ENCODE assay signal across 8 cellular contexts in the genomic region with DNA sequence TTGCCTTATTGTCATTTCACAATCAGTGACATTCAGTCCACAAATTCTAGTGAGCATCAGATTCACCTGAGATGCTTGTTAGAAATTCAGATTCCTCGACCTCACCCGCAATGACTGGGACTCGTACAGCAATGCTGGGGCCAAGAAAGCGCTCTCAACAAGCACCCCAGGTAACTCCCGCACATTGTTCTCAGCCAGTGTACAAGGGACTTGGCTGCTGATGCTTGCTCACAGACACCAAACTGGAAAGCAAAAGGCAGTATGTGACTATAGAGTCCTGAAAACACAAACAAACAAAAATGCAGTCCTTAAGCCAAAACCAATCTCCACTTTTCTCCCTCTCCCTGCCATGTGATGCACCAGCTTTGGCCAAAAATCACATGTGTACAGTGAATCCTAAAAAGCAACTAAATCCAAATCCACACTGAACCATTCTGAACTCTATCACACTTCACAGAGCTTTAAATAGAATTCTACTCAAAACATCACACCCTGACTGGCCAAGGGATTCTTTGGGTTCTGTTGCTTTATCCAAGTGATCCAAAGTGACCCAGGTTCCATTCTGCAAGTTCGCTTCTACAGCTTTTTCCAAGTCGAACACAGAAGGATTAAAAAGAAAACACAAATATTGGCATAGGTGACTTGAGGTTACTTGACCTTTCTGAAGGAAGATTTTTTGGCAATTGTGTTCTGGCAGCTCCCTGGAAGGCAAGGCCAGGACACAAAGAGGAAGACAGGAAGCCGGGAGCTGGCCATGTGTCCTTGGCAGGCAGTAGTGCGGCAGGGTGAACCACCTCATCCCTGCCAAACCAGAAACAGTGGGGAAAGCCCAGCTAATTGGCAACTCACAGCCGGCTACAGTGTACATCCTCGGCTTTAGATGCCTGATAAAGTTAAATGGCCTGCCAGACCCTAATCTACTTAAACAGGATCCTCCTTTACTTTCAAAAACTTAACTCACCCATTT.
A peak's percentile ranks its signal among the peaks of the same experiment; 100 is the strongest.
DNase-seq lines count a peak whose midpoint lies in the region; ATAC-seq, FAIRE-seq and TF ChIP-seq lines count a peak whose summit lies in the region.

No MANE protein-coding gene starts in this region.

- H3K4me1 Mint-ChIP-seq in activated CD8-positive, alpha-beta memory T cell treated with anti-CD3 and anti-CD28 coated beads, Interleukin-2, amount 10 ng/mL, durations not matched to agents 7 days and 5 days: no peaks in the 10 kb centered on the region

- DNase-seq in fibroblast of lung (ENCODE audit: low read depth in 2 of 2) (peak; percentile 53 to 75), D721Med (ENCODE audit: insufficient read length, low spot score) (no peak), HT-29 (ENCODE audit: low spot score) (no peak)
- DNase-seq in activated CD8-positive, alpha-beta memory T cell treated with anti-CD3 and anti-CD28 coated beads, Interleukin-2, amount 10 ng/mL, durations not matched to agents 7 days and 5 days: no peak

- CTCF ChIA-PET in activated CD8-positive, alpha-beta memory T cell treated with anti-CD3 and anti-CD28 coated beads, Interleukin-2, amount 10 ng/mL, durations not matched to agents 7 days and 5 days (lab: Charles Lee): no interaction called here

- H2AFZ ChIP-seq in ACC112 (ENCODE audit: low read length, unreplicated experiment) (peak overlapping the region; percentile 34), fibroblast of lung (ENCODE audit: low read length) (no peak overlapping the region)

- TF ChIP-seq CTCF in fibroblast of lung (conservative IDR thresholded peaks at IDR 0.05 in 1 of 2, IDR thresholded peaks at IDR 0.05 in 1 of 2; ENCODE audit: low read depth in 1 of 2, low read length in 2 of 2) (no peak), D721Med (IDR thresholded peaks at IDR 0.05; ENCODE audit: insufficient read depth, missing control alignments) (no peak)

- no peaks in the 10 kb centered on the region for H3K36me3 ChIP-seq in ACC112 (ENCODE audit: insufficient read depth, low read length)
- no peaks in the 10 kb centered on the region for H3K36me3 ChIP-seq in fibroblast of lung (ENCODE audit: control insufficient read depth, insufficient read depth, low read length)
- H3K36me3 ChIP-seq in muscle layer of colon (ENCODE audit: insufficient read depth, low read length): no peaks in the 10 kb centered on the region

- no peaks in the 10 kb centered on the region for H3K9me3 Mint-ChIP-seq in activated CD8-positive, alpha-beta memory T cell treated with anti-CD3 and anti-CD28 coated beads, Interleukin-2, amount 10 ng/mL, durations not matched to agents 7 days and 5 days (ENCODE audit: low read depth)

- no peaks in the 10 kb centered on the region for H3K36me3 Mint-ChIP-seq in activated CD8-positive, alpha-beta memory T cell treated with anti-CD3 and anti-CD28 coated beads, Interleukin-2, amount 10 ng/mL, durations not matched to agents 7 days and 5 days

- peak overlapping the region; percentile 61 for H3K27ac ChIP-seq in ACC112 (ENCODE audit: low read depth, low read length)
- H3K27ac ChIP-seq in fibroblast of lung (ENCODE audit: insufficient read depth, low read length): peak overlapping the region; percentile 0
- peak overlapping the region; percentile 47 for H3K27ac ChIP-seq in muscle layer of colon (ENCODE audit: low read depth, low read length)

- ATAC-seq in SK-N-SH treated with all-trans-retinoic acid at 6 μM for 48 hours (peak; percentile 93), HG03469 (IDR thresholded peaks at IDR 0.05; ENCODE audit: unreplicated experiment) (no peak)
- no peak for ATAC-seq in activated CD8-positive, alpha-beta memory T cell treated with anti-CD3 and anti-CD28 coated beads, Interleukin-2, amount 10 ng/mL, durations not matched to agents 7 days and 5 days

- peaks cover 80% of the 10 kb centered on the region for H3K79me2 ChIP-seq in ACC112 (ENCODE audit: control insufficient read depth, insufficient read depth, low read length, unreplicated experiment)
- H3K79me2 ChIP-seq in fibroblast of lung (ENCODE audit: control insufficient read depth, insufficient read depth, low read length): no peaks in the 10 kb centered on the region

- H3K9me3 ChIP-seq in fibroblast of lung (ENCODE audit: control insufficient read depth, insufficient read depth, low read depth, low read length) (no peaks in the 10 kb centered on the region), muscle layer of colon (ENCODE audit: low read length) (no peaks in the 10 kb centered on the region)

- H3K9ac ChIP-seq in fibroblast of lung (ENCODE audit: insufficient read depth, low read length) (no peak overlapping the region), muscle layer of colon (ENCODE audit: low read length) (no peak overlapping the region)

- H3K4me2 ChIP-seq in fibroblast of lung (ENCODE audit: extremely low read depth, insufficient read depth, low read length): peak overlapping the region; percentile 44

- no peak overlapping the region for H3K4me3 Mint-ChIP-seq in activated CD8-positive, alpha-beta memory T cell treated with anti-CD3 and anti-CD28 coated beads, Interleukin-2, amount 10 ng/mL, durations not matched to agents 7 days and 5 days

- no peaks in the 10 kb centered on the region for H3K27me3 ChIP-seq in ACC112 (ENCODE audit: insufficient read depth, low read length)
- H3K27me3 ChIP-seq in fibroblast of lung (ENCODE audit: control insufficient read depth, insufficient read depth, low read length): no peaks in the 10 kb centered on the region
- no peaks in the 10 kb centered on the region for H3K27me3 ChIP-seq in muscle layer of colon (ENCODE audit: control insufficient read depth in 1 of 2, insufficient read depth in 2 of 2, low read length in 2 of 2)

- H3K4me1 ChIP-seq in ACC112 (ENCODE audit: control insufficient read depth, insufficient read depth, low read length, unreplicated experiment): peaks cover 65% of the 10 kb centered on the region
- H3K4me1 ChIP-seq in fibroblast of lung (ENCODE audit: control insufficient read depth, extremely low read depth, insufficient read depth, low read length): peaks cover 6% of the 10 kb centered on the region
- H3K4me1 ChIP-seq in muscle layer of colon (ENCODE audit: insufficient read depth, low read length): peaks cover 62% of the 10 kb centered on the region

- no peak for FAIRE-seq in D721Med (lab: Jason Lieb, UNC)

- H3K4me3 ChIP-seq in ACC112 (ENCODE audit: low read depth, low read length) (peak overlapping the region; percentile 34; the same call in 1 of the 2 replicates), fibroblast of lung (replicated peaks in 1 of 4; ENCODE audit: control extremely low read depth in 1 of 4, insufficient read depth in 1 of 4, low read depth in 3 of 4, low read length in 4 of 4) (no peak overlapping the region), muscle layer of colon (ENCODE audit: low read depth in 1 of 2, low read length in 2 of 2) (peak overlapping the region in 1 of 2 donors; percentile 1)

- no peaks in the 10 kb centered on the region for H3K27me3 Mint-ChIP-seq in activated CD8-positive, alpha-beta memory T cell treated with anti-CD3 and anti-CD28 coated beads, Interleukin-2, amount 10 ng/mL, durations not matched to agents 7 days and 5 days

- H4K20me1 ChIP-seq in fibroblast of lung (ENCODE audit: control insufficient read depth, extremely low read depth, insufficient read depth, low read length): no peaks in the 10 kb centered on the region

- H3K27ac Mint-ChIP-seq in activated CD8-positive, alpha-beta memory T cell treated with anti-CD3 and anti-CD28 coated beads, Interleukin-2, amount 10 ng/mL, durations not matched to agents 7 days and 5 days: no peak overlapping the region

TF ChIP-seq in SK-N-SH treated with all-trans-retinoic acid at 6 μM for 48 hours, 23 proteins besides CTCF, POLR2A, EP300 and RAD21 (continues in another document):
- peak; percentile 31; the same call in 1 of the 2 replicates for TF ChIP-seq ISL1 (CRISPR knock-in tag; IDR thresholded peaks at IDR 0.05)
- TF ChIP-seq, protein P1, sequence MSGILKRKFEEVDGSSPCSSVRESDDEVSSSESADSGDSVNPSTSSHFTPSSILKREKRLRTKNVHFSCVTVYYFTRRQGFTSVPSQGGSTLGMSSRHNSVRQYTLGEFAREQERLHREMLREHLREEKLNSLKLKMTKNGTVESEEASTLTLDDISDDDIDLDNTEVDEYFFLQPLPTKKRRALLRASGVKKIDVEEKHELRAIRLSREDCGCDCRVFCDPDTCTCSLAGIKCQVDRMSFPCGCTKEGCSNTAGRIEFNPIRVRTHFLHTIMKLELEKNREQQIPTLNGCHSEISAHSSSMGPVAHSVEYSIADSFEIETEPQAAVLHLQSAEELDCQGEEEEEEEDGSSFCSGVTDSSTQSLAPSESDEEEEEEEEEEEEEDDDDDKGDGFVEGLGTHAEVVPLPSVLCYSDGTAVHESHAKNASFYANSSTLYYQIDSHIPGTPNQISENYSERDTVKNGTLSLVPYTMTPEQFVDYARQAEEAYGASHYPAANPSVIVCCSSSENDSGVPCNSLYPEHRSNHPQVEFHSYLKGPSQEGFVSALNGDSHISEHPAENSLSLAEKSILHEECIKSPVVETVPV (CRISPR knock-in tag; IDR thresholded peaks at IDR 0.05): no peak
- peak; percentile 35; the same call in 1 of the 2 replicates for TF ChIP-seq TCF4 (CRISPR knock-in tag; IDR thresholded peaks at IDR 0.05; ENCODE audit: borderline replicate concordance)
- peak; percentile 69; the same call in 1 of the 2 replicates for TF ChIP-seq ZFP3 (CRISPR knock-in tag; IDR thresholded peaks at IDR 0.05)
- 0 out of 2 replicates have a peak, but pooled peaks have one; percentile 48 for TF ChIP-seq SNAI2 (CRISPR knock-in tag; IDR thresholded peaks at IDR 0.05)
- TF ChIP-seq TOX (CRISPR knock-in tag; IDR thresholded peaks at IDR 0.05; ENCODE audit: borderline replicate concordance): no peak

Comparison
In these comparisons a context has a peak if more than half of its experiments do, and no peak if none do; other contexts are left out.
1. H3K27ac ChIP-seq: peak in every context shown above with its lines; median percentile 61 in ACC112; 47 in muscle layer of colon; 0 in fibroblast of lung.
2. DNase-seq: peak in fibroblast of lung (2 of 2); none in D721Med (single experiment), activated CD8-positive, alpha-beta memory T cell treated with anti-CD3 and anti-CD28 coated beads, Interleukin-2, amount 10 ng/mL, durations not matched to agents 7 days and 5 days (single experiment) and HT-29 (single experiment).